ENCODE assay signal across 11 cellular contexts in genomic region chr14:67636361-67636919, GRCh38. TPM values are rescaled to one million over a fixed set of nuclear protein-coding genes. Genes with fewer than 3 reads are reported as not detected.
A peak's percentile ranks its signal among the peaks of the same experiment; 100 is the strongest.
DNase-seq lines count a peak whose midpoint lies in the region; ATAC-seq and TF ChIP-seq lines count a peak whose summit lies in the region.
"Had no signal": no experiment of that assay in that cellular context is flagged by ENCODE, and none has a peak within 500 bp of the region (broad histone marks: within the 10 kb centered on the region; RNA-seq: fewer than 3 reads in every experiment).

No MANE protein-coding gene starts in this region.

- POLR2A ChIA-PET in A673 (lab: Charles Lee; ENCODE audit: low non-redundant PET): no interaction called here

- BruUV-seq in A673 (replicated peaks; lab: Mats Ljungman, UMichigan): no TSS peak

- CTCF ChIA-PET in A673 (lab: Charles Lee): no interaction called here

- peaks cover 10% of the 10 kb centered on the region for H3K4me1 ChIP-seq in A673 (ENCODE audit: insufficient read depth, low read length, poor library complexity, severe bottlenecking)
- H3K4me1 ChIP-seq: BLaER1 had no signal

- TF ChIP-seq POLR2A in GM18505 (IDR thresholded peaks at IDR 0.05; ENCODE audit: borderline replicate concordance, extremely low read depth, insufficient read depth, insufficient read length): no peak

- ATAC-seq in GM18870 (IDR thresholded peaks at IDR 0.05; ENCODE audit: unreplicated experiment): peak; percentile 63
- no peak for ATAC-seq in GM18505 (IDR thresholded peaks at IDR 0.05; ENCODE audit: unreplicated experiment)
- ATAC-seq in HG02885 (IDR thresholded peaks at IDR 0.05; ENCODE audit: poor library complexity, unreplicated experiment): no peak

- H3K9me3 ChIP-seq in A673 (ENCODE audit: low read depth, low read length, poor library complexity, severe bottlenecking): no peaks in the 10 kb centered on the region
- H3K9me3 ChIP-seq: BLaER1 had no signal

- H3K27ac ChIP-seq in A673 (ENCODE audit: low read depth, low read length, poor library complexity, severe bottlenecking): peak overlapping the region; percentile 27
- H3K27ac ChIP-seq: BLaER1, skin epidermis had no signal

- no peaks in the 10 kb centered on the region for H3K27me3 ChIP-seq in A673 (replicated peaks; ENCODE audit: insufficient read depth, low read depth, low read length, poor library complexity)
- H3K27me3 ChIP-seq: BLaER1 had no signal

- no peaks in the 10 kb centered on the region for H3K36me3 ChIP-seq in A673 (ENCODE audit: insufficient read depth, low read length, poor library complexity, severe bottlenecking)
- H3K36me3 ChIP-seq: BLaER1 had no signal

- H3K4me3 ChIP-seq in A673 (ENCODE audit: low read depth, low read length, poor library complexity, severe bottlenecking): no peak overlapping the region
- H3K4me3 ChIP-seq: BLaER1, skin epidermis had no signal

- intact Hi-C loops in A673 (cut with micrococcal nuclease; ENCODE audit: unreplicated experiment): no loop called here

- no peak for TF ChIP-seq CTCF in A673 (conservative IDR thresholded peaks at IDR 0.05; ENCODE audit: low read depth, low read length)

- DNase-seq in A673 (ENCODE audit: low spot score) (peak; percentile 37), NCI-H69 (lab: John Stamatoyannopoulos, UW) (peak; percentile 24), fibroblast of the conjunctiva (ENCODE audit: low read depth) (peak; percentile 23), AG20443 (ENCODE audit: low spot score) (no peak), HT-29 (ENCODE audit: low spot score) (no peak)
- DNase-seq: activated CD8-positive, alpha-beta memory T cell treated with anti-CD3 and anti-CD28 coated beads for 24 hours had no signal

RNA-seq across cellular contexts. Expression of gene ARG2, which starts 16.7 kb away (rescaled TPM):
- 32.1 and 35.6 TPM in 2 replicates for total RNA-seq in A673 (2021)
- total RNA-seq in HT-29 (2014; rRNA removed; shearing (Covaris generic)): 4.4 and 4.5 TPM in 2 replicates

RNA-seq across cellular contexts. Expression of gene PIGH, which starts 36.4 kb away (rescaled TPM):
- 25.7 TPM in 2 replicates for total RNA-seq in A673 (2021)
- 10.9 and 12.1 TPM in 2 replicates for total RNA-seq in HT-29 (2014; rRNA removed; shearing (Covaris generic))

RNA-seq across cellular contexts. Expression of gene VTI1B, which starts 38.0 kb away (rescaled TPM):
- total RNA-seq in A673 (2021): 111 and 123 TPM in 2 replicates
- total RNA-seq in HT-29 (2014; rRNA removed; shearing (Covaris generic)): 30.6 and 54.7 TPM in 2 replicates

RNA-seq across cellular contexts. Expression of gene RDH11, which starts 59.1 kb away (rescaled TPM):
- total RNA-seq in A673 (2021): 95.3 and 107 TPM in 2 replicates
- total RNA-seq in HT-29 (2014; rRNA removed; shearing (Covaris generic)): 55.8 and 69.7 TPM in 2 replicates

Comparison
In these comparisons a context has a peak if more than half of its experiments do, and no peak if none do; other contexts are left out.
1. DNase-seq: peak in A673 (single experiment), NCI-H69 (single experiment) and fibroblast of the conjunctiva (single experiment); none in AG20443 (single experiment) and HT-29 (single experiment).